In the genomic region with DNA sequence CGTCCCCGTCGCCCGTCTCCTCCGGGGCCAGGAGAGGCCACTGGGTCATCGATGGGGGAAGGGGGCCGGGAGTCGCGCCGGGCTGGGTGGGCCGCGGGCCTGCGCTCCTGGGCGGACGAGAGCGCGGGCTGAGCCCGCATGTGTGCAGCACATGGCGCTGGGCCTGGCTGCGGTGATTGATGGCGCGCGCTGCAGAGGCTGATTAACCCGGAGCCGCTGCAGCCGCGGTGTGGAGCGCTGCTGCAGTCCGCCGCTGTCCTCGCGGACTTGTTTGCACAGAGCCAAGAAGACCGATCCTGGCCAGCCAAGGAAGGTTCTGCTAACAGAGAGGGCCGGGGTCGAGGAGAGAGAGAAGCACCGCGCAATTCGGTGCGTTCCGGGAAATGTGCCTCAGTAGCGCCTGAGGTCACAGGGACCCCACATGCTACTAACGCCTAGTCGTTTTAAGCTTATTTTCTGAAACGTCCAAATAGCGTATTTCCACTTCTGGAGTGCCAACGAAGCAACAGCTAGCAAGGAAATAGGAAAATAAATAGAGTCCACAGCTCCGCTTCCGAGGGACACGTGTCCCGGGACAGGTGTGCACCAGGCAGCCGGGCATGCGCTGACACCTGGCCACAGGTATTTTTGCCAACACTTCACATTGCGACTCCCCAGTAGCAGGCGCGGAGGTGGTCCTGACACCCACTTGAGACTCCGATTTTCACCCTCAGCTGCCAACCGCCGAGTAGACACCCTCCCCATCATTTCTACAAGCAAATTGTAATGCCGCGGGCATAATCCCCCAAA, we compare ENCODE assay signal across 10 cellular contexts. TPM values are rescaled to one million over a fixed set of nuclear protein-coding genes. Genes with fewer than 3 reads are reported as not detected.
DNase-seq lines count a peak whose midpoint lies in the region; ATAC-seq and TF ChIP-seq lines count a peak whose summit lies in the region.
"Had no signal": no experiment of that assay in that cellular context is flagged by ENCODE, and none has a peak within 500 bp of the region (broad histone marks: within the 10 kb centered on the region; RNA-seq: fewer than 3 reads in every experiment).

No MANE protein-coding gene starts in this region.

- H3K36me3 ChIP-seq in spleen: no peaks in the 10 kb centered on the region
- H3K36me3 ChIP-seq: adrenal gland, BLaER1 had no signal

- TF ChIP-seq CTCF in spleen (IDR thresholded peaks at IDR 0.05 in 8 of 11, conservative IDR thresholded peaks at IDR 0.05 in 3 of 11): no peak

- no peak for ATAC-seq in GM18520 (IDR thresholded peaks at IDR 0.05; ENCODE audit: unreplicated experiment)

- intact Hi-C loops in spleen (cut with DNase I; ENCODE audit: low total_unique reads): no loop called here

- H3K27ac ChIP-seq in spleen: no peak overlapping the region
- H3K27ac ChIP-seq: adrenal gland, BLaER1 had no signal

- WGBS in spleen, 5 donors: 5 to 7% (median 6%) methylated on average over 56 to 60 of the region's 60 CpGs

- peak overlapping the region in 2 of 8 donors; percentile 7 to 28 for H3K4me3 ChIP-seq in spleen
- H3K4me3 ChIP-seq: adrenal gland, BLaER1 had no signal

- TF ChIP-seq POLR2A in spleen (IDR thresholded peaks at IDR 0.05): no peak

- peak; percentile 36 to 45 for DNase-seq in activated T-cell treated with anti-CD3 and anti-CD28 coated beads, Interleukin-2, amount 50 U/mL, for 48 hours
- DNase-seq in activated T-cell treated with anti-CD3 and anti-CD28 coated beads, Interleukin-2, amount 50 U/mL, for 1 hour: no peak
- DNase-seq in amniotic epithelial cell (ENCODE audit: low read depth) (peak; percentile 32), iris pigment epithelial cell (ENCODE audit: low read depth) (peak; percentile 43), spleen (peak; percentile 69), medulla oblongata (ENCODE audit: extremely low spot score) (no peak), cortex of kidney (lab: John Stamatoyannopoulos, UW) (no peak)
- DNase-seq: adrenal gland had no signal

- peaks cover 26 to 100% (median 100%) of the 10 kb centered on the region in 7 donors for H3K27me3 ChIP-seq in spleen (replicated peaks in 1 of 7)

- no peaks in the 10 kb centered on the region for H3K9me3 ChIP-seq in spleen
- H3K9me3 ChIP-seq: adrenal gland had no signal

- H3K4me1 ChIP-seq in spleen: peaks cover 10 to 87% (median 68%) of the 10 kb centered on the region in 6 donors
- H3K4me1 ChIP-seq: BLaER1 had no signal

RNA-seq across cellular contexts. Expression of gene MNX1, which starts 6.2 kb away (rescaled TPM):
- total RNA-seq in spleen: under 1 TPM in 1 of 7 donors, not detected in 6; 0.85 TPM
- polyA plus RNA-seq in spleen: not detected
- polyA plus RNA-seq: adrenal gland had no signal

RNA-seq across cellular contexts. Expression of gene NOM1, which starts 54.7 kb away (rescaled TPM):
- 10 to 100 TPM; 19.9 to 31.1 (median 25.0) TPM for total RNA-seq in spleen
- polyA plus RNA-seq in spleen: 10 to 100 TPM in 1 of 3 donors, 1 to 10 TPM in 2; 4.5 to 11.0 (median 5.7) TPM

Comparison
In these comparisons a context has a peak if more than half of its experiments do, and no peak if none do; other contexts are left out.
1. DNase-seq: peak in activated T-cell treated with anti-CD3 and anti-CD28 coated beads, Interleukin-2, amount 50 U/mL, for 48 hours (2 of 2), amniotic epithelial cell (single experiment), iris pigment epithelial cell (single experiment) and spleen (single experiment); none in activated T-cell treated with anti-CD3 and anti-CD28 coated beads, Interleukin-2, amount 50 U/mL, for 1 hour (single experiment), medulla oblongata (single experiment) and cortex of kidney (single experiment).